In genomic region chr19:1245468-1245867, GRCh38 we compare ENCODE assay signal across 11 cellular contexts. TPM values are rescaled to one million over a fixed set of nuclear protein-coding genes. Genes with fewer than 3 reads are reported as not detected.
DNase-seq lines count a peak whose midpoint lies in the region; ATAC-seq and TF ChIP-seq lines count a peak whose summit lies in the region.
"Had no signal": no experiment of that assay in that cellular context is flagged by ENCODE, and none has a peak within 500 bp of the region (broad histone marks: within the 10 kb centered on the region; RNA-seq: fewer than 3 reads in every experiment).

No MANE protein-coding gene starts in this region.

- no peak overlapping the region for H3K14ac ChIP-seq in IMR-90 (replicated peaks; ENCODE audit: low read depth, low read length)

- H4K5ac ChIP-seq in IMR-90 (ENCODE audit: low read depth, low read length): no peak overlapping the region

- no peak overlapping the region for H3K4me2 ChIP-seq in IMR-90 (ENCODE audit: low read depth, low read length)
- H3K4me2 ChIP-seq in skeletal muscle satellite cell (ENCODE audit: low read length): peak overlapping the region; percentile 97

- H3K36me3 ChIP-seq in IMR-90 (ENCODE audit: control insufficient read depth, insufficient read depth, low read length) (peaks cover 4% of the 10 kb centered on the region; the same call in 1 of the 2 replicates), cardiac muscle cell (no peaks in the 10 kb centered on the region), skeletal muscle satellite cell (ENCODE audit: insufficient read depth, low read length) (peaks cover 16% of the 10 kb centered on the region)

- H2BK20ac ChIP-seq in IMR-90 (ENCODE audit: low read depth, low read length): no peak overlapping the region

- H3K18ac ChIP-seq in IMR-90 (ENCODE audit: low read depth, low read length): no peak overlapping the region

- no peak overlapping the region; a peak in 1 of 4 replicates for H4K8ac ChIP-seq in IMR-90 (ENCODE audit: low read depth in 2 of 2, low read length in 2 of 2)

- H3K9me3 ChIP-seq in IMR-90 (ENCODE audit: control insufficient read depth, insufficient read depth, low read length) (no peaks in the 10 kb centered on the region), cardiac muscle cell (ENCODE audit: low read depth) (no peaks in the 10 kb centered on the region), skeletal muscle satellite cell (replicated peaks; ENCODE audit: low read length) (no peaks in the 10 kb centered on the region)

- no peak overlapping the region for H3K4ac ChIP-seq in IMR-90 (ENCODE audit: low read depth, low read length)

- H4K20me1 ChIP-seq in IMR-90 (ENCODE audit: insufficient read depth, low read length): peaks cover 33% of the 10 kb centered on the region

- POLR2A ChIA-PET in IMR-90 (lab: Charles Lee; ENCODE audit: unreplicated experiment): interaction anchor here (1.3 to 4.2 kb wide), 2 partner anchors 21 to 24 kb away, joined by 6 to 62 read pairs; partner anchors contain the start of gene CIRBP

- intact Hi-C loops in IMR-90 (cut with micrococcal nuclease): no loop called here

- H2BK5ac ChIP-seq in IMR-90 (ENCODE audit: low read depth, low read length, poor library complexity, severe bottlenecking): no peak overlapping the region

- in situ Hi-C loops in IMR-90 (cut with MboI; ENCODE audit: low sequenced_read_pairs): no loop called here

- H3K4me1 ChIP-seq in IMR-90 (ENCODE audit: control insufficient read depth, insufficient read depth, low read length): peaks cover 19% of the 10 kb centered on the region
- H3K4me1 ChIP-seq in cardiac muscle cell (ENCODE audit: low read depth): peaks cover 10% of the 10 kb centered on the region
- peaks cover 63% of the 10 kb centered on the region for H3K4me1 ChIP-seq in skeletal muscle satellite cell (ENCODE audit: control insufficient read depth, insufficient read depth, low read length)

- H3K27ac ChIP-seq in IMR-90 (ENCODE audit: insufficient read depth, low read length): peak overlapping the region; percentile 63; the same call in 1 of the 2 replicates
- H3K27ac ChIP-seq in cardiac muscle cell: peak overlapping the region; percentile 81

- peaks cover 5% of the 10 kb centered on the region for H3K27me3 Mint-ChIP-seq in activated naive CD4-positive, alpha-beta T cell treated with anti-CD3 and anti-CD28 coated beads, Interleukin-2, amount 10 ng/mL, durations not matched to agents 7 days and 5 days
- H3K27me3 Mint-ChIP-seq: activated naive CD8-positive, alpha-beta T cell treated with anti-CD3 and anti-CD28 coated beads for 36 hours; stimulated activated memory B cell treated with anti-CD40 and anti-IgM and Interleukin-4, amounts not matched to agents 10 μg/mL and 1 μg/mL and 100 μg/mL, for 72 hours had no signal

- peaks cover 6% of the 10 kb centered on the region for H3K36me3 Mint-ChIP-seq in activated naive CD4-positive, alpha-beta T cell treated with anti-CD3 and anti-CD28 coated beads, Interleukin-2, amount 10 ng/mL, durations not matched to agents 7 days and 5 days
- H3K36me3 Mint-ChIP-seq: CD4-positive, CD25-positive, alpha-beta regulatory T cell; stimulated activated memory B cell treated with anti-CD40 and anti-IgM and Interleukin-4, amounts not matched to agents 10 μg/mL and 1 μg/mL and 100 μg/mL, for 72 hours had no signal

- TF ChIP-seq POLR2A in IMR-90 (IDR thresholded peaks at IDR 0.05; ENCODE audit: low read depth, low read length): no peak

- H2AK5ac ChIP-seq in IMR-90 (ENCODE audit: low read depth, low read length): peak overlapping the region; percentile 81; the same call in 1 of the 2 replicates

- H3K9me1 ChIP-seq in IMR-90 (ENCODE audit: insufficient read depth, low read length): no peaks in the 10 kb centered on the region

- no peak overlapping the region for H2AFZ ChIP-seq in IMR-90 (replicated peaks; ENCODE audit: low read length, poor library complexity)

- no peak overlapping the region; the same call in 1 of the 2 replicates for H4K91ac ChIP-seq in IMR-90 (ENCODE audit: insufficient read depth, low read depth, low read length)

- H3K4me3 Mint-ChIP-seq in activated naive CD4-positive, alpha-beta T cell treated with anti-CD3 and anti-CD28 coated beads, Interleukin-2, amount 10 ng/mL, durations not matched to agents 7 days and 5 days: no peak overlapping the region
- H3K4me3 Mint-ChIP-seq: activated naive CD8-positive, alpha-beta T cell treated with anti-CD3 and anti-CD28 coated beads for 36 hours had no signal

- H3K9ac ChIP-seq in IMR-90 (ENCODE audit: low read depth, low read length): no peak overlapping the region
- peak overlapping the region; percentile 65 for H3K9ac ChIP-seq in skeletal muscle satellite cell (ENCODE audit: low read depth, low read length)

- no peak overlapping the region for H2BK15ac ChIP-seq in IMR-90 (ENCODE audit: low read depth, low read length)

- 94% methylated on average over 10 of the region's 15 CpGs; no CpG with 5 or more reads in 1 of the 2 experiments for WGBS in IMR-90 (ENCODE audit: extremely low coverage in 2 of 2, insufficient read length in 1 of 2), 2 experiments

- H3K79me1 ChIP-seq in IMR-90 (ENCODE audit: low read depth in 1 of 2, low read length in 2 of 2): peaks cover 4 to 54% of the 10 kb centered on the region in 2 experiments; a peak in 2 of 4 replicates

- dilution Hi-C loops in IMR-90 (cut with HindIII; ENCODE audit: low sequenced_read_pairs, unreplicated experiment): no loop called here

- H3K4me3 ChIP-seq in IMR-90 (ENCODE audit: insufficient read depth, low read depth, low read length) (no peak overlapping the region), cardiac muscle cell (no peak overlapping the region), skeletal muscle satellite cell (ENCODE audit: low read length) (peak overlapping the region; percentile 60)

- no peak overlapping the region for H3K56ac ChIP-seq in IMR-90 (ENCODE audit: extremely low read depth, insufficient read depth, low read length)

- no TSS peak for BruUV-seq in IMR-90 (replicated peaks; lab: Mats Ljungman, UMichigan)

- no peak overlapping the region for H2BK120ac ChIP-seq in IMR-90 (ENCODE audit: low read depth, low read length)

- H3K9me3 Mint-ChIP-seq in activated naive CD4-positive, alpha-beta T cell treated with anti-CD3 and anti-CD28 coated beads, Interleukin-2, amount 10 ng/mL, durations not matched to agents 7 days and 5 days: no peaks in the 10 kb centered on the region
- H3K9me3 Mint-ChIP-seq: activated naive CD8-positive, alpha-beta T cell treated with anti-CD3 and anti-CD28 coated beads for 36 hours; stimulated activated memory B cell treated with anti-CD40 and anti-IgM and Interleukin-4, amounts not matched to agents 10 μg/mL and 1 μg/mL and 100 μg/mL, for 72 hours had no signal

- H3K23ac ChIP-seq in IMR-90 (ENCODE audit: low read depth, low read length): no peak overlapping the region

- no peak for ATAC-seq in IMR-90 (ENCODE audit: low read depth)
- ATAC-seq: stimulated activated memory B cell treated with anti-CD40 and anti-IgM and Interleukin-4, amounts not matched to agents 10 μg/mL and 1 μg/mL and 100 μg/mL, for 72 hours had no signal

- no peak for DNase-seq in IMR-90
- DNase-seq in cardiac muscle cell (ENCODE audit: low read depth in 1 of 2, low spot score in 1 of 2): no peak
- no peak for DNase-seq in activated naive CD4-positive, alpha-beta T cell (lab: John Stamatoyannopoulos, UW)
- no peak for DNase-seq in stimulated activated CD4-positive, alpha-beta T cell treated with anti-CD3 and anti-CD28 coated beads, Interleukin-2, amount 100 ng/mL, for 48 hours
- DNase-seq in activated naive CD4-positive, alpha-beta T cell treated with anti-CD3 and anti-CD28 coated beads, Interleukin-2, amount 10 ng/mL, durations not matched to agents 7 days and 5 days: no peak
- DNase-seq: activated CD4-positive, alpha-beta T cell treated with anti-CD3 and anti-CD28 coated beads for 48 hours; activated naive CD8-positive, alpha-beta T cell treated with anti-CD3 and anti-CD28 coated beads for 36 hours; CD4-positive, CD25-positive, alpha-beta regulatory T cell; NCI-H2081 treated with DMSO at 0.1 percent for 48 hours had no signal

- H3K27ac Mint-ChIP-seq in activated naive CD4-positive, alpha-beta T cell treated with anti-CD3 and anti-CD28 coated beads, Interleukin-2, amount 10 ng/mL, durations not matched to agents 7 days and 5 days: no peak overlapping the region

- peak overlapping the region; percentile 97 for H2AK9ac ChIP-seq in IMR-90 (replicated peaks; ENCODE audit: low read depth, low read length, poor library complexity)

- H3K27me3 ChIP-seq in IMR-90 (ENCODE audit: control insufficient read depth, insufficient read depth, low read length): no peaks in the 10 kb centered on the region
- H3K27me3 ChIP-seq in cardiac muscle cell: no peaks in the 10 kb centered on the region
- H3K27me3 ChIP-seq in skeletal muscle satellite cell (ENCODE audit: control insufficient read depth, insufficient read depth, low read length): no peaks in the 10 kb centered on the region

- TF ChIP-seq CTCF in IMR-90 (conservative IDR thresholded peaks at IDR 0.05; ENCODE audit: low read depth, low read length) (no peak), cardiac muscle cell (IDR thresholded peaks at IDR 0.05; ENCODE audit: low read depth, low read length) (no peak)

- peaks cover 36% of the 10 kb centered on the region for H3K4me1 Mint-ChIP-seq in activated naive CD4-positive, alpha-beta T cell treated with anti-CD3 and anti-CD28 coated beads, Interleukin-2, amount 10 ng/mL, durations not matched to agents 7 days and 5 days

- TF ChIP-seq RAD21 in IMR-90 (IDR thresholded peaks at IDR 0.05; ENCODE audit: low read length): no peak

- CTCF ChIA-PET in IMR-90 (lab: Yijun Ruan, JAX): interaction anchor here (1.9 to 3.1 kb wide), 2 partner anchors 10 to 21 kb away, joined by 7 to 64 read pairs; no protein-coding TSS in a partner anchor
- CTCF ChIA-PET in activated naive CD4-positive, alpha-beta T cell treated with anti-CD3 and anti-CD28 coated beads, Interleukin-2, amount 10 ng/mL, durations not matched to agents 7 days and 5 days (lab: Charles Lee): interaction anchor here (1.4 to 7.7 kb wide), 3 partner anchors 21 to 34 kb away, joined by 3 to 295 read pairs (median 10); partner anchors contain the start of gene CIRBP

RNA-seq across cellular contexts. Expression of gene MIDN, which starts 2.9 kb away (rescaled TPM):
- total RNA-seq in IMR-90 (2012; rRNA removed) (2.2 and 2.5 TPM in 2 replicates), cardiac muscle cell (45.6 and 89.2 TPM in 2 replicates)
- polyA plus RNA-seq in IMR-90 (2012; rRNA removed) (24.1 and 26.0 TPM in 2 replicates), cardiac muscle cell (58.1 and 76.0 TPM in 2 replicates)
- polyA plus RNA-seq in IMR-90 (2012; cell fraction: cytosol; rRNA removed): 39.2 and 47.7 TPM in 2 replicates
- 97.0 and 144 TPM in 2 replicates for polyA plus RNA-seq in IMR-90 (2012; cell fraction: nucleus; rRNA removed; ENCODE audit: low replicate concordance)
- total RNA-seq in skeletal muscle satellite cell (2012; rRNA removed): 21.3 and 31.0 TPM in 2 replicates

RNA-seq across cellular contexts. Expression of gene ATP5F1D, which starts 3.9 kb away (rescaled TPM):
- total RNA-seq in IMR-90 (2012; rRNA removed) (7.3 and 13.6 TPM in 2 replicates), cardiac muscle cell (188 and 355 TPM in 2 replicates)
- polyA plus RNA-seq in IMR-90 (2012; rRNA removed) (140 and 189 TPM in 2 replicates), cardiac muscle cell (505 and 638 TPM in 2 replicates)
- polyA plus RNA-seq in IMR-90 (2012; cell fraction: cytosol; rRNA removed): 348 and 386 TPM in 2 replicates
- polyA plus RNA-seq in IMR-90 (2012; cell fraction: nucleus; rRNA removed; ENCODE audit: low replicate concordance): 72.4 and 213 TPM in 2 replicates
- total RNA-seq in skeletal muscle satellite cell (2012; rRNA removed): 33.9 and 42.1 TPM in 2 replicates

RNA-seq across cellular contexts. Expression of gene CBARP, which starts 7.7 kb away (rescaled TPM):
- total RNA-seq in IMR-90 (2012; rRNA removed) (0.18 and 0.56 TPM in 2 replicates), cardiac muscle cell (21.1 and 29.1 TPM in 2 replicates)
- polyA plus RNA-seq in IMR-90 (2012; rRNA removed) (3.9 and 8.5 TPM in 2 replicates), cardiac muscle cell (22.1 and 30.6 TPM in 2 replicates)
- polyA plus RNA-seq in IMR-90 (2012; cell fraction: cytosol; rRNA removed): 3.2 and 7.9 TPM in 2 replicates
- 24.1 and 64.4 TPM in 2 replicates for polyA plus RNA-seq in IMR-90 (2012; cell fraction: nucleus; rRNA removed; ENCODE audit: low replicate concordance)
- 3.3 and 4.8 TPM in 2 replicates for total RNA-seq in skeletal muscle satellite cell (2012; rRNA removed)
- polyA plus RNA-seq: CD4-positive, CD25-positive, alpha-beta regulatory T cell had no signal

RNA-seq across cellular contexts. Expression of gene CIRBP, which starts 23.7 kb away (rescaled TPM):
- total RNA-seq in IMR-90 (2012; rRNA removed): 226 and 299 TPM in 2 replicates
- polyA plus RNA-seq in IMR-90 (2012; rRNA removed): 405 and 542 TPM in 2 replicates
- 562 and 617 TPM in 2 replicates for polyA plus RNA-seq in IMR-90 (2012; cell fraction: cytosol; rRNA removed)
- 2,129 and 2,924 TPM in 2 replicates for polyA plus RNA-seq in IMR-90 (2012; cell fraction: nucleus; rRNA removed; ENCODE audit: low replicate concordance)
- total RNA-seq in cardiac muscle cell: 1,112 and 2,236 TPM in 2 replicates
- 716 and 851 TPM in 2 replicates for polyA plus RNA-seq in cardiac muscle cell
- 165 and 205 TPM in 2 replicates for total RNA-seq in skeletal muscle satellite cell (2012; rRNA removed)

RNA-seq across cellular contexts. Expression of gene FAM174C, which starts 29.9 kb away (rescaled TPM):
- total RNA-seq in IMR-90 (2012; rRNA removed) (7.5 and 10.6 TPM in 2 replicates), cardiac muscle cell (31.2 and 44.9 TPM in 2 replicates)
- polyA plus RNA-seq in IMR-90 (2012; rRNA removed) (61.8 and 93.4 TPM in 2 replicates), cardiac muscle cell (34.0 and 34.4 TPM in 2 replicates)
- polyA plus RNA-seq in IMR-90 (2012; cell fraction: cytosol; rRNA removed): 94.9 and 135 TPM in 2 replicates
- polyA plus RNA-seq in IMR-90 (2012; cell fraction: nucleus; rRNA removed; ENCODE audit: low replicate concordance): 46.6 and 93.7 TPM in 2 replicates
- total RNA-seq in skeletal muscle satellite cell (2012; rRNA removed): 36.5 and 60.9 TPM in 2 replicates

Comparison
In these comparisons a context has a peak if more than half of its experiments do, and no peak if none do; other contexts are left out.
1. RNA of gene MIDN, which starts 2.9 kb away (total RNA-seq): 45.6 to 89.2 TPM in cardiac muscle cell; 2.2 to 2.5 TPM in IMR-90; every median in the first group is over 10 times any median in the second.
2. RNA of gene ATP5F1D, which starts 3.9 kb away (total RNA-seq): 188 to 355 TPM in cardiac muscle cell; 7.3 to 13.6 TPM in IMR-90; every median in the first group is over 10 times any median in the second.
3. RNA of gene CBARP, which starts 7.7 kb away (total RNA-seq): 21.1 to 29.1 TPM in cardiac muscle cell; 0.18 to 0.56 TPM in IMR-90; every median in the first group is over 10 times any median in the second.